Comparison of ENCODE assay signal across 8 cellular contexts in the genomic region with DNA sequence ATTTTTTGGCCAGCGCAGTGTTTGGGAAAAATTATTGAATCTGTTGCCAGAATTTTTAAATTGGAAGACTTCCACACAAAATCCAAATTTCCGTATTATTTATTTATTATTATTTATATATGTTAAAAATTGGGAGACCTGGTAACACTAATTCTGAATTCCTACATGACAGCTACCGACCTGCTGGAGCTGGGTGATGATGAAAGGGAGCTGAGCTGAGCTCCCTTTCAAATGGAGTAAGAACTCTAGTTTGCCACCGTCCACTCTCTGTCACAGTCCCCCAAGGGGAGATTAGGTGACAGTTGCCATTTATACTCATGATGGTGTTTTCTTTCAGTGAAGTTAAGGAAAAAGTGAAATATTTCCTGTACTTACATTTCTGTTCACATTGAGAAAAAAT. TPM values are rescaled to one million over a fixed set of nuclear protein-coding genes. Genes with fewer than 3 reads are reported as not detected.
DNase-seq lines count a peak whose midpoint lies in the region; ATAC-seq, FAIRE-seq and TF ChIP-seq lines count a peak whose summit lies in the region.

No MANE protein-coding gene starts in this region.

- H3K4me1 Mint-ChIP-seq in natural killer cell = peaks cover 55 to 57% of the 10 kb centered on the region in 2 donors

- no peak for ATAC-seq in natural killer cell

- H3K27ac Mint-ChIP-seq in natural killer cell = peak overlapping the region; percentile 87 to 93

- TF ChIP-seq POLR2A in GM12892 (IDR thresholded peaks at IDR 0.05; ENCODE audit: low read depth, low read length) = no peak

- intact Hi-C loops in natural killer cell (cut with micrococcal nuclease) = loop anchor here (2.0 to 5.0 kb wide), 2 partner anchors 32 to 66 kb away; no protein-coding TSS in a partner anchor

- H3K9me3 Mint-ChIP-seq in natural killer cell = no peaks in the 10 kb centered on the region

- no peaks in the 10 kb centered on the region for H3K27me3 Mint-ChIP-seq in natural killer cell (ENCODE audit: low read depth in 2 of 2)

- DNase-seq in AG10803 (ENCODE audit: low read depth) = no peak
- DNase-seq in HuH-7.5 (ENCODE audit: low spot score) = peak; percentile 73
- DNase-seq in cerebellar cortex (ENCODE audit: low spot score) = peak; percentile 28
- no peak for DNase-seq in natural killer cell
- DNase-seq in GDM1 (lab: John Stamatoyannopoulos, UW) = no peak
- no peak for DNase-seq in GM12892 (ENCODE audit: insufficient read length)
- no peak for DNase-seq in activated effector memory CD4-positive, alpha-beta T cell treated with Interleukin-2 at 50 U/mL for 16 hours
- DNase-seq in NCI-H226 = no peak

- FAIRE-seq in GM12892 (lab: Jason Lieb, UNC) = no peak

- H3K4me3 Mint-ChIP-seq in natural killer cell = peak overlapping the region; percentile 98

- no peaks in the 10 kb centered on the region for H3K36me3 Mint-ChIP-seq in natural killer cell

- TF ChIP-seq CTCF in AG10803 (conservative IDR thresholded peaks at IDR 0.05; ENCODE audit: low read length) (no peak), natural killer cell (IDR thresholded peaks at IDR 0.05) (no peak)

- H3K4me3 ChIP-seq in AG10803 (ENCODE audit: low read length) = peak overlapping the region; percentile 82

RNA-seq across cellular contexts. Expression of gene CRTC3, which starts 1.4 kb away (rescaled TPM):
- 100 to 1,000 TPM in 1 of 3 donors, 10 to 100 TPM in 2; 68.8 to 101 (median 92.4) TPM for total RNA-seq in natural killer cell
- 18.4 TPM for polyA plus RNA-seq in GM12892 (2012; ENCODE audit: missing spikeins)

Comparison
In these comparisons a context has a peak if more than half of its experiments do, and no peak if none do; other contexts are left out.
1. DNase-seq: peak in HuH-7.5 (single experiment) and cerebellar cortex (single experiment); none in AG10803 (single experiment), natural killer cell (single experiment), GDM1 (single experiment), GM12892 (single experiment), activated effector memory CD4-positive, alpha-beta T cell treated with Interleukin-2 at 50 U/mL for 16 hours (single experiment) and NCI-H226 (single experiment).